1 cellular context compared by ENCODE assay signal in genomic region chr11:43643898-43644625, GRCh38.
TF ChIP-seq lines count a peak whose summit lies in the region.

No MANE protein-coding gene starts in this region.

TF ChIP-seq in IMR-90, 13 proteins besides CTCF, POLR2A, EP300 and RAD21 (continued from another document):
- TF ChIP-seq RCOR1 (IDR thresholded peaks at IDR 0.05; ENCODE audit: insufficient replicate concordance, low read length) (no peak), RFX5 (IDR thresholded peaks at IDR 0.05; ENCODE audit: low read depth, low read length) (no peak)
